13 cellular contexts compared by ENCODE assay signal in genomic region chr17:12815642-12816141, GRCh38. TPM values are rescaled to one million over a fixed set of nuclear protein-coding genes. Genes with fewer than 3 reads are reported as not detected.
A peak's percentile ranks its signal among the peaks of the same experiment; 100 is the strongest.
DNase-seq lines count a peak whose midpoint lies in the region; ATAC-seq and TF ChIP-seq lines count a peak whose summit lies in the region.
"Had no signal": no experiment of that assay in that cellular context is flagged by ENCODE, and none has a peak within 500 bp of the region (broad histone marks: within the 10 kb centered on the region; RNA-seq: fewer than 3 reads in every experiment).

No MANE protein-coding gene starts in this region.

- H3K27me3 ChIP-seq in transverse colon (no peaks in the 10 kb centered on the region), thyroid gland (no peaks in the 10 kb centered on the region)
- H3K27me3 ChIP-seq: SJSA1, testis had no signal

- 44 to 52% methylated on average over 3 of the region's 3 CpGs for WGBS in transverse colon (ENCODE audit: low coverage in 1 of 2), 2 donors
- 77 to 78% methylated on average over 3 of the region's 3 CpGs for WGBS in thyroid gland, 2 donors

- peak overlapping the region; percentile 39 to 65 (median 48) for H3K27ac ChIP-seq in transverse colon
- no peak overlapping the region for H3K27ac ChIP-seq in thyroid gland
- H3K27ac ChIP-seq: 22Rv1, KMS-11, SJSA1, testis had no signal

- intact Hi-C loops in transverse colon (cut with DNase I; ENCODE audit: low total_unique reads): no loop called here
- intact Hi-C loops in thyroid gland (cut with DNase I): no loop called here

- H3K9me3 ChIP-seq in transverse colon (no peaks in the 10 kb centered on the region), thyroid gland (no peaks in the 10 kb centered on the region)
- H3K9me3 ChIP-seq: SJSA1, testis had no signal

- H3K36me3 ChIP-seq in transverse colon: no peaks in the 10 kb centered on the region
- no peaks in the 10 kb centered on the region for H3K36me3 ChIP-seq in thyroid gland
- H3K36me3 ChIP-seq: SJSA1 had no signal

- H3K4me1 ChIP-seq in transverse colon: peaks cover 0 to 29% (median 16%) of the 10 kb centered on the region in 4 donors
- no peaks in the 10 kb centered on the region for H3K4me1 ChIP-seq in thyroid gland
- H3K4me1 ChIP-seq: SJSA1, testis had no signal

- no peak overlapping the region for H3K4me3 ChIP-seq in transverse colon
- no peak overlapping the region for H3K4me3 ChIP-seq in thyroid gland (replicated peaks in 1 of 3)
- H3K4me3 ChIP-seq: SJSA1, testis had no signal

- TF ChIP-seq EP300 in transverse colon (IDR thresholded peaks at IDR 0.05; ENCODE audit: low read depth): no peak

- DNase-seq in SIG-M5 treated with dmso at 0.1 percent for 504 hours (lab: John Stamatoyannopoulos, UW; ENCODE audit: unreplicated experiment) (peak; percentile 21), SIG-M5 (lab: John Stamatoyannopoulos, UW) (no peak), transverse colon (no peak), islet precursor cell (no peak), thyroid gland (no peak)
- DNase-seq in activated naive CD4-positive, alpha-beta T cell treated with anti-CD3 and anti-CD28 coated beads, Interleukin-2, amount 50 U/mL, for 16 hours: no peak
- DNase-seq: activated T-cell treated with anti-CD3 and anti-CD28 coated beads for 4 hours, testis had no signal

- TF ChIP-seq CTCF in transverse colon (IDR thresholded peaks at IDR 0.05) (no peak), thyroid gland (IDR thresholded peaks at IDR 0.05) (no peak)

- in situ Hi-C loops in transverse colon (cut with MboI; ENCODE audit: low pct_ligation_motif_present in 1 of 4, low pct_unique_long_range_greater_than_20kb in 1 of 4, low sequenced_read_pairs in 3 of 4): loop anchor here in 1 of 4 donors (25.0 kb wide), 1 partner anchor 103 kb away; no protein-coding TSS in a partner anchor

- ATAC-seq in HG02763 (IDR thresholded peaks at IDR 0.05; ENCODE audit: unreplicated experiment) (peak; percentile 99), HG03571 (IDR thresholded peaks at IDR 0.05; ENCODE audit: unreplicated experiment) (peak; percentile 99)

- TF ChIP-seq POLR2A in transverse colon (IDR thresholded peaks at IDR 0.05): no peak
- TF ChIP-seq POLR2A in thyroid gland (IDR thresholded peaks at IDR 0.05): no peak

RNA-seq across cellular contexts. Expression of gene ARHGAP44, which starts 26.4 kb away (rescaled TPM):
- total RNA-seq in transverse colon (100 to 1,000 TPM in 1 of 4 donors, 10 to 100 TPM in 3; 29.2 to 107 (median 53.9) TPM), thyroid gland (10 to 100 TPM; 10.9 to 22.0 (median 18.7) TPM)

Comparison
In these comparisons a context has a peak if more than half of its experiments do, and no peak if none do; other contexts are left out.
1. H3K27ac ChIP-seq: peak in transverse colon (4 of 4); none in thyroid gland (0 of 3).